1 cellular context compared by ENCODE assay signal in genomic region chr18:27413495-27414401, GRCh38.
TF ChIP-seq lines count a peak whose summit lies in the region.

No MANE protein-coding gene starts in this region.

TF ChIP-seq in WTC11, 78 proteins besides CTCF, POLR2A, EP300 and RAD21 (continued from another document):
- TF ChIP-seq, protein P1, sequence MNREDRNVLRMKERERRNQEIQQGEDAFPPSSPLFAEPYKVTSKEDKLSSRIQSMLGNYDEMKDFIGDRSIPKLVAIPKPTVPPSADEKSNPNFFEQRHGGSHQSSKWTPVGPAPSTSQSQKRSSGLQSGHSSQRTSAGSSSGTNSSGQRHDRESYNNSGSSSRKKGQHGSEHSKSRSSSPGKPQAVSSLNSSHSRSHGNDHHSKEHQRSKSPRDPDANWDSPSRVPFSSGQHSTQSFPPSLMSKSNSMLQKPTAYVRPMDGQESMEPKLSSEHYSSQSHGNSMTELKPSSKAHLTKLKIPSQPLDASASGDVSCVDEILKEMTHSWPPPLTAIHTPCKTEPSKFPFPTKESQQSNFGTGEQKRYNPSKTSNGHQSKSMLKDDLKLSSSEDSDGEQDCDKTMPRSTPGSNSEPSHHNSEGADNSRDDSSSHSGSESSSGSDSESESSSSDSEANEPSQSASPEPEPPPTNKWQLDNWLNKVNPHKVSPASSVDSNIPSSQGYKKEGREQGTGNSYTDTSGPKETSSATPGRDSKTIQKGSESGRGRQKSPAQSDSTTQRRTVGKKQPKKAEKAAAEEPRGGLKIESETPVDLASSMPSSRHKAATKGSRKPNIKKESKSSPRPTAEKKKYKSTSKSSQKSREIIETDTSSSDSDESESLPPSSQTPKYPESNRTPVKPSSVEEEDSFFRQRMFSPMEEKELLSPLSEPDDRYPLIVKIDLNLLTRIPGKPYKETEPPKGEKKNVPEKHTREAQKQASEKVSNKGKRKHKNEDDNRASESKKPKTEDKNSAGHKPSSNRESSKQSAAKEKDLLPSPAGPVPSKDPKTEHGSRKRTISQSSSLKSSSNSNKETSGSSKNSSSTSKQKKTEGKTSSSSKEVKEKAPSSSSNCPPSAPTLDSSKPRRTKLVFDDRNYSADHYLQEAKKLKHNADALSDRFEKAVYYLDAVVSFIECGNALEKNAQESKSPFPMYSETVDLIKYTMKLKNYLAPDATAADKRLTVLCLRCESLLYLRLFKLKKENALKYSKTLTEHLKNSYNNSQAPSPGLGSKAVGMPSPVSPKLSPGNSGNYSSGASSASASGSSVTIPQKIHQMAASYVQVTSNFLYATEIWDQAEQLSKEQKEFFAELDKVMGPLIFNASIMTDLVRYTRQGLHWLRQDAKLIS (CRISPR knock-in tag; IDR thresholded peaks at IDR 0.05; ENCODE audit: borderline replicate concordance) = no peak
- no peak for TF ChIP-seq MXD4 (CRISPR knock-in tag; IDR thresholded peaks at IDR 0.05; ENCODE audit: borderline replicate concordance)
